ENCODE assay signal across 24 cellular contexts in genomic region chr1:239179001-239179400, GRCh38.
"Had no signal": no experiment of that assay in that cellular context is flagged by ENCODE, and none has a peak within 500 bp of the region (broad histone marks: within the 10 kb centered on the region; RNA-seq: fewer than 3 reads in every experiment).

No MANE protein-coding gene starts in this region.

- H3K27me3 ChIP-seq: ascending aorta, brain microvascular endothelial cell, uterus had no signal

- ATAC-seq: esophagus mucosa; naive thymus-derived CD4-positive, alpha-beta T cell; sciatic nerve; stimulated activated effector memory CD8-positive, alpha-beta T cell treated with anti-CD3 and anti-CD28 coated beads, Interleukin-12 subunit alpha, Interleukin-12 subunit beta, amount 100 ng/mL, for 72 hours had no signal

- H3K4me1 ChIP-seq: ascending aorta, left ventricle myocardium inferior, parathyroid adenoma, uterus had no signal

- H3K4me3 ChIP-seq: ascending aorta, left ventricle myocardium inferior, skin epidermis, uterus had no signal

- H3K27ac ChIP-seq: ascending aorta, brain microvascular endothelial cell, left ventricle myocardium inferior, parathyroid adenoma, skin epidermis, uterus, VCaP had no signal

- H3K9me3 ChIP-seq: ascending aorta, uterus had no signal

- DNase-seq: activated CD4-positive, alpha-beta T cell treated with anti-CD3 and anti-CD28 coated beads for 4 hours; activated CD4-positive, alpha-beta T cell treated with anti-CD3 and anti-CD28 coated beads, Interleukin-2, amount 50 U/mL, for 4 hours; activated CD8-positive, alpha-beta memory T cell treated with anti-CD3 and anti-CD28 coated beads for 24 hours; activated effector memory CD4-positive, alpha-beta T cell treated with Interleukin-2 at 50 U/mL for 16 hours; activated naive CD4-positive, alpha-beta T cell treated with anti-CD3 and anti-CD28 coated beads for 36 hours; activated naive CD8-positive, alpha-beta T cell treated with anti-CD3 and anti-CD28 coated beads, Interleukin-2, amount 10 ng/mL, durations not matched to agents 7 days and 5 days; brain microvascular endothelial cell; central memory CD4-positive, alpha-beta T cell; foreskin fibroblast; head of caudate nucleus; hypothalamus; left ventricle myocardium inferior; naive thymus-derived CD4-positive, alpha-beta T cell; nucleus accumbens; stimulated activated CD4-positive, alpha-beta T cell treated with anti-CD3 and anti-CD28 coated beads, Interleukin-4, amount 100 ng/mL, for 24 hours; T-helper 9 cell; uterus had no signal

- H3K36me3 ChIP-seq: ascending aorta, brain microvascular endothelial cell, left ventricle myocardium inferior, uterus had no signal
